In genomic region chr5:37754976-37755375, GRCh38 we compare ENCODE assay signal across 24 cellular contexts.
"Had no signal": no experiment of that assay in that cellular context is flagged by ENCODE, and none has a peak within 500 bp of the region (broad histone marks: within the 10 kb centered on the region; RNA-seq: fewer than 3 reads in every experiment).

No MANE protein-coding gene starts in this region.

- ATAC-seq: activated CD8-positive, alpha-beta T cell treated with anti-CD3 and anti-CD28 coated beads for 36 hours; Panc1 had no signal

- H3K36me3 ChIP-seq: brain microvascular endothelial cell, MG63, SJCRH30 had no signal

- H3K27me3 ChIP-seq: brain microvascular endothelial cell, MG63, SJCRH30 had no signal

- H3K9me3 ChIP-seq: MG63, SJCRH30 had no signal

- H3K4me1 ChIP-seq: SJCRH30 had no signal

- DNase-seq: activated CD4-positive, alpha-beta T cell treated with anti-CD3 and anti-CD28 coated beads, Interleukin-2, amount 10 ng/mL, durations not matched to agents 24 days and 14 days; activated CD4-positive, alpha-beta T cell treated with anti-CD3 and anti-CD28 coated beads, Interleukin-2, amount 50 U/mL, for 4 hours; activated CD8-positive, alpha-beta T cell treated with anti-CD3 and anti-CD28 coated beads for 36 hours; activated gamma-delta T cell; activated naive CD4-positive, alpha-beta T cell treated with anti-CD3 and anti-CD28 coated beads for 36 hours; activated T-cell treated with anti-CD3 and anti-CD28 coated beads, Interleukin-2, amount 50 U/mL, for 24 hours; amniotic stem cell; aorta; brain microvascular endothelial cell; Kasumi-1; KG1; MG63; NCI-H1048; NCI-H1105 treated with DMSO at 0.1 percent for 48 hours; NCI-H1436; NCI-H1694; NCI-H1930; NCI-H2081 treated with DMSO at 0.1 percent for 48 hours; NCI-H345; NCI-H524 treated with DMSO at 0.1 percent for 48 hours; SHP77; SJCRH30 had no signal

- H3K4me3 ChIP-seq: MG63, SJCRH30, SK-N-MC had no signal

- H3K27ac ChIP-seq: brain microvascular endothelial cell, SJCRH30, SK-N-MC had no signal
